25 cellular contexts compared by ENCODE assay signal in genomic region chr7:37663693-37664092, GRCh38. TPM values are rescaled to one million over a fixed set of nuclear protein-coding genes. Genes with fewer than 3 reads are reported as not detected.
DNase-seq lines count a peak whose midpoint lies in the region; ATAC-seq, FAIRE-seq and TF ChIP-seq lines count a peak whose summit lies in the region.
"Had no signal": no experiment of that assay in that cellular context is flagged by ENCODE, and none has a peak within 500 bp of the region (broad histone marks: within the 10 kb centered on the region; RNA-seq: fewer than 3 reads in every experiment).

No MANE protein-coding gene starts in this region.

- peak overlapping the region in 4 of 11 experiments; percentile 22 to 46 (median 42); a peak in 6 of 22 replicates for H3K27ac ChIP-seq in BLaER1 treated with 17β-estradiol and CSF1 and Interleukin-3, amounts not matched to agents 10 nM and 100 nM
- H3K27ac ChIP-seq in left lung (peak overlapping the region in 1 of 2 donors; percentile 84), vagina (no peak overlapping the region), kidney (ENCODE audit: low read depth in 2 of 2, low read length in 2 of 2) (no peak overlapping the region)
- H3K27ac ChIP-seq: esophagus muscularis mucosa, thoracic aorta had no signal

- no peak for FAIRE-seq in kidney (lab: Jason Lieb, UNC)
- FAIRE-seq: astrocyte had no signal

- ATAC-seq in left lung, result peak; percentile 64
- ATAC-seq in HG02610 (IDR thresholded peaks at IDR 0.05; ENCODE audit: unreplicated experiment), result no peak
- ATAC-seq in HG02642 (IDR thresholded peaks at IDR 0.05; ENCODE audit: poor library complexity, unreplicated experiment), result no peak
- ATAC-seq: activated T-cell treated with anti-CD3 and anti-CD28 coated beads, Interleukin-2, amount 50 U/mL, for 72 hours; GM23338; mucosa of descending colon had no signal

- no peak for TF ChIP-seq CTCF in left lung (IDR thresholded peaks at IDR 0.05)
- TF ChIP-seq CTCF in vagina (IDR thresholded peaks at IDR 0.05), result no peak
- no peak for TF ChIP-seq CTCF in kidney (IDR thresholded peaks at IDR 0.05; ENCODE audit: borderline replicate concordance, extremely low read depth, insufficient read depth)

- intact Hi-C loops in left lung (cut with DNase I) (no loop called here), vagina (cut with DNase I) (no loop called here), kidney (cut with DNase I) (no loop called here)

- no peak overlapping the region for H3K9ac ChIP-seq in BLaER1 treated with 17β-estradiol and CSF1 and Interleukin-3, amounts not matched to agents 10 nM and 100 nM
- H3K9ac ChIP-seq in kidney (ENCODE audit: low read length in 2 of 2), result no peak overlapping the region

- H4K20me1 ChIP-seq in BLaER1 treated with 17β-estradiol and CSF1 and Interleukin-3, amounts not matched to agents 10 nM and 100 nM, result no peaks in the 10 kb centered on the region

- DNase-seq in KG1 (lab: John Stamatoyannopoulos, UW) (peak; percentile 35), SKM-1 (lab: John Stamatoyannopoulos, UW; ENCODE audit: unreplicated experiment) (peak; percentile 30), left lung (no peak), vagina (ENCODE audit: extremely low spot score in 2 of 2) (no peak), kidney (no peak)
- DNase-seq: activated CD4-positive, CD25-positive, alpha-beta regulatory T cell; activated T-cell treated with anti-CD3 and anti-CD28 coated beads, Interleukin-2, amount 50 U/mL, for 72 hours; cerebellar nuclear complex; DMS79; effector CD8-positive, alpha-beta T cell; left cardiac atrium; MG63; mucosa of descending colon; NCI-H187 treated with DMSO at 0.1 percent for 48 hours; NCI-H2227 treated with DMSO at 0.1 percent for 48 hours; stimulated activated naive B cell treated with anti-CD40 and anti-IgM and Interleukin-4, amounts not matched to agents 10 μg/mL and 1 μg/mL and 100 μg/mL, for 72 hours had no signal

- H3K4me2 ChIP-seq in BLaER1 treated with 17β-estradiol and CSF1 and Interleukin-3, amounts not matched to agents 10 nM and 100 nM, result peak overlapping the region; percentile 6 to 81 (median 51); a peak in 20 of 22 replicates

- peaks cover 0 to 11% (median 9%) of the 10 kb centered on the region in 11 experiments; a peak in 17 of 22 replicates for H3K9me3 ChIP-seq in BLaER1 treated with 17β-estradiol and CSF1 and Interleukin-3, amounts not matched to agents 10 nM and 100 nM (replicated peaks in 1 of 11)
- H3K9me3 ChIP-seq in left lung (no peaks in the 10 kb centered on the region), vagina (no peaks in the 10 kb centered on the region), kidney (ENCODE audit: control insufficient read depth in 1 of 2, low read length in 2 of 2) (no peaks in the 10 kb centered on the region)
- H3K9me3 ChIP-seq: esophagus muscularis mucosa, MG63, mucosa of descending colon, thoracic aorta had no signal

- H3K4me3 ChIP-seq in BLaER1 treated with 17β-estradiol and CSF1 and Interleukin-3, amounts not matched to agents 10 nM and 100 nM, result no peak overlapping the region
- no peak overlapping the region for H3K4me3 ChIP-seq in left lung
- H3K4me3 ChIP-seq in vagina, result no peak overlapping the region
- no peak overlapping the region for H3K4me3 ChIP-seq in kidney (ENCODE audit: low read length in 2 of 2)
- H3K4me3 ChIP-seq: esophagus muscularis mucosa, GM23338, MG63, mucosa of descending colon, thoracic aorta had no signal

- peaks cover 24 to 35% (median 29%) of the 10 kb centered on the region in 10 experiments for H3K4me1 ChIP-seq in BLaER1 treated with 17β-estradiol and CSF1 and Interleukin-3, amounts not matched to agents 10 nM and 100 nM
- H3K4me1 ChIP-seq in left lung (peaks cover 0 to 30% of the 10 kb centered on the region in 2 donors), vagina (no peaks in the 10 kb centered on the region), kidney (ENCODE audit: control insufficient read depth in 1 of 2, insufficient read depth in 1 of 2, low read depth in 1 of 2, low read length in 2 of 2) (no peaks in the 10 kb centered on the region)
- H3K4me1 ChIP-seq: esophagus muscularis mucosa had no signal

- 0 out of 22 replicates have a peak, but pooled peaks cover 0 to 4% (median 0%) of the 10 kb centered on the region in 11 experiments for H3K27me3 ChIP-seq in BLaER1 treated with 17β-estradiol and CSF1 and Interleukin-3, amounts not matched to agents 10 nM and 100 nM
- H3K27me3 ChIP-seq in left lung (no peaks in the 10 kb centered on the region), vagina (no peaks in the 10 kb centered on the region)
- H3K27me3 ChIP-seq: esophagus muscularis mucosa, MG63 had no signal

- H3K36me3 ChIP-seq in BLaER1 treated with 17β-estradiol and CSF1 and Interleukin-3, amounts not matched to agents 10 nM and 100 nM, result no peaks in the 10 kb centered on the region
- H3K36me3 ChIP-seq in left lung, result no peaks in the 10 kb centered on the region
- no peaks in the 10 kb centered on the region for H3K36me3 ChIP-seq in vagina
- no peaks in the 10 kb centered on the region for H3K36me3 ChIP-seq in kidney (ENCODE audit: control insufficient read depth in 1 of 2, insufficient read depth in 2 of 2, low read length in 2 of 2)
- H3K36me3 ChIP-seq: esophagus muscularis mucosa, MG63, thoracic aorta had no signal

- no peak for TF ChIP-seq POLR2A in vagina (IDR thresholded peaks at IDR 0.05)

RNA-seq across cellular contexts. Expression of gene GPR141, which starts 19.9 kb away (rescaled TPM):
- total RNA-seq in left lung, result 1 to 10 TPM; 2.6 to 8.6 TPM
- not detected for total RNA-seq in vagina
- 3.3 TPM for total RNA-seq in kidney
- not detected for polyA plus RNA-seq in kidney (ENCODE audit: insufficient read depth, low read depth, low replicate concordance)
- total RNA-seq: activated CD8-positive, alpha-beta memory T cell treated with anti-CD3 and anti-CD28 coated beads for 36 hours; activated T-cell treated with anti-CD3 and anti-CD28 coated beads, Interleukin-2, amount 50 U/mL, for 72 hours; astrocyte; T-helper 1 cell treated with Interleukin-12 subunit alpha and Interleukin-12 subunit beta and Interleukin-4 antibody, amounts not matched to agents 30 ng/mL and 1 ng/mL, for 36 hours had no signal
- polyA plus RNA-seq: GM23338 had no signal

Comparison
In these comparisons a context has a peak if more than half of its experiments do, and no peak if none do; other contexts are left out.
1. DNase-seq: peak in KG1 (single experiment) and SKM-1 (single experiment); none in left lung (0 of 2), vagina (0 of 2) and kidney (single experiment).